ENCODE assay signal across 10 cellular contexts in the genomic region with DNA sequence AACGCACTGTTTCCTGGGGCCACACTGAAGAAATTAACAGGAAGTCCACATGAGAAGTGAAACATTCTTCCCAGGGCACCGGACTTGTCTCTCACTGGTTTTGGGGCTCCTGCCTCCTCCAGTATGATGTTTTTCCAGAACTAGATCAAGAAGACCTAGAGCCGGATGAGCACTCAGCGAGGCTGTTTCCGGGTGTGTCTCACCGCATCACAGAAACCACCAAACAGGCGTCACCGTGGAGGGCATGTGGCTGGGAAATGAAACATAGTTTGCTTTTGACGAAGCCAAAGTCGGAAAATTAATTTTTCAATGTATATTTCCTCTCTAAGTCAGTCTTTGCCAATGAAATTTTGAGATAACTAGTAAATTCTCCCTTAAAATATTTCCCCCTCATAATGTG.
"Had no signal": no experiment of that assay in that cellular context is flagged by ENCODE, and none has a peak within 500 bp of the region (broad histone marks: within the 10 kb centered on the region; RNA-seq: fewer than 3 reads in every experiment).

No MANE protein-coding gene starts in this region.

- H3K36me3 ChIP-seq: HAP-1 had no signal

- H3K27ac ChIP-seq: GM23248 had no signal

- H3K9me3 ChIP-seq: HAP-1 had no signal

- H2AFZ ChIP-seq: GM23248, GM23338 had no signal

- DNase-seq: GM23248, GOT3, H7, H9, HCEC 1CT, HFFc6 had no signal

- ATAC-seq: GM23338, HCT116 had no signal

- H3K4me2 ChIP-seq: GM23338 had no signal

- H3K4me3 ChIP-seq: GM23248, GM23338, HAP-1 had no signal

- FAIRE-seq: H54 had no signal

- H3K9ac ChIP-seq: GM23248 had no signal
